In the genomic region with DNA sequence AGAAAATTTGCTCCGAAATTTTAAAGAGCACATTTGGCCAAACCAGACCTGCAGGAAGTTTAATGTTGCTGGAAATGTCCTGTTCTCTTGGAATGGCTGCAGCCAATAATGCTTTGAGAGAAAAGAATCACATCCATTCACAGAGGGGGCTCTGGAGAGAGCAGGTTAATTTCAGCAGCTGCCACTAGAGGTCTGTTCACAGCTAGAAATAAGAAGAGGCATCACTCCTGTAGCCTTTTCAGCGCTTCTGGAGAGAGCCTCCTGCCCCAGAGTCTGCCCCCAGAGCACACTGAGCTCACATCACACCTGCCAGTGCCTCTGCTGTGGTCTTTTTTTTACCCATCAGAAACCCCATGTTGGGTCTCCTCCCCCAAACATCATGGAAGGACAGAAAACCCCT, we compare ENCODE assay signal across 7 cellular contexts.
DNase-seq lines count a peak whose midpoint lies in the region; ATAC-seq and TF ChIP-seq lines count a peak whose summit lies in the region.

No MANE protein-coding gene starts in this region.

- no peaks in the 10 kb centered on the region; the same call in 1 of the 2 replicates for H3K27me3 ChIP-seq in OCI-LY1 (ENCODE audit: insufficient read depth, low read length)

- no peaks in the 10 kb centered on the region for H3K36me3 ChIP-seq in OCI-LY1 (ENCODE audit: insufficient read depth, low read length)

- H3K4me3 ChIP-seq in OCI-LY1 (ENCODE audit: low read depth, low read length, poor library complexity, severe bottlenecking), result no peak overlapping the region

- no peaks in the 10 kb centered on the region for H4K20me1 ChIP-seq in OCI-LY1 (ENCODE audit: insufficient read depth, low read length)

- no peaks in the 10 kb centered on the region for H3K4me1 ChIP-seq in OCI-LY1 (ENCODE audit: insufficient read depth, low read length, severe bottlenecking)

- no peak overlapping the region for H2AFZ ChIP-seq in OCI-LY1 (ENCODE audit: low read length)

- TF ChIP-seq CTCF in GM12873 (IDR thresholded peaks at IDR 0.05; ENCODE audit: insufficient read depth, low read depth, low read length, missing control alignments), result peak; percentile 60
- peak; percentile 48 for TF ChIP-seq CTCF in OCI-LY1 (IDR thresholded peaks at IDR 0.05; ENCODE audit: low read length)
- peak; percentile 48 for TF ChIP-seq CTCF in glutamatergic neuron (IDR thresholded peaks at IDR 0.05; ENCODE audit: partially characterized antibody, unreplicated experiment)
- peak; percentile 74 for TF ChIP-seq CTCF in type B pancreatic cell (conservative IDR thresholded peaks at IDR 0.05)

- CTCF ChIA-PET in activated CD8-positive, alpha-beta memory T cell treated with anti-CD3 and anti-CD28 coated beads, Interleukin-2, amount 10 ng/mL, durations not matched to agents 7 days and 5 days (lab: Charles Lee), result interaction anchor here (0.8 kb wide), 1 partner anchor 183 kb away, joined by 3 read pairs; no protein-coding TSS in a partner anchor

- no peaks in the 10 kb centered on the region for H3F3A ChIP-seq in OCI-LY1 (ENCODE audit: insufficient read depth, low read length)

- peaks cover 1% of the 10 kb centered on the region for H3K9me3 Mint-ChIP-seq in glutamatergic neuron (ENCODE audit: unreplicated experiment)
- no peaks in the 10 kb centered on the region for H3K9me3 Mint-ChIP-seq in type B pancreatic cell
- no peaks in the 10 kb centered on the region for H3K9me3 Mint-ChIP-seq in activated CD8-positive, alpha-beta memory T cell treated with anti-CD3 and anti-CD28 coated beads, Interleukin-2, amount 10 ng/mL, durations not matched to agents 7 days and 5 days (ENCODE audit: low read depth)

- no peaks in the 10 kb centered on the region for H3K4me1 Mint-ChIP-seq in glutamatergic neuron (ENCODE audit: low read depth, unreplicated experiment)
- H3K4me1 Mint-ChIP-seq in type B pancreatic cell (ENCODE audit: unreplicated experiment), result no peaks in the 10 kb centered on the region
- no peaks in the 10 kb centered on the region for H3K4me1 Mint-ChIP-seq in activated CD8-positive, alpha-beta memory T cell treated with anti-CD3 and anti-CD28 coated beads, Interleukin-2, amount 10 ng/mL, durations not matched to agents 7 days and 5 days

- no peak overlapping the region for H3K9ac ChIP-seq in OCI-LY1 (ENCODE audit: low read length)

- no peak overlapping the region for H3K27ac ChIP-seq in OCI-LY1 (ENCODE audit: low read depth, low read length, poor library complexity, severe bottlenecking)

- H3K4me3 Mint-ChIP-seq in glutamatergic neuron (ENCODE audit: unreplicated experiment), result no peak overlapping the region
- H3K4me3 Mint-ChIP-seq in type B pancreatic cell, result no peak overlapping the region
- H3K4me3 Mint-ChIP-seq in activated CD8-positive, alpha-beta memory T cell treated with anti-CD3 and anti-CD28 coated beads, Interleukin-2, amount 10 ng/mL, durations not matched to agents 7 days and 5 days, result no peak overlapping the region

- H3K27ac Mint-ChIP-seq in glutamatergic neuron (ENCODE audit: unreplicated experiment), result no peak overlapping the region
- no peak overlapping the region for H3K27ac Mint-ChIP-seq in type B pancreatic cell
- no peak overlapping the region for H3K27ac Mint-ChIP-seq in activated CD8-positive, alpha-beta memory T cell treated with anti-CD3 and anti-CD28 coated beads, Interleukin-2, amount 10 ng/mL, durations not matched to agents 7 days and 5 days

- H3K9me3 ChIP-seq in OCI-LY1 (ENCODE audit: low read length), result no peaks in the 10 kb centered on the region

- no peaks in the 10 kb centered on the region for H3K79me2 ChIP-seq in OCI-LY1 (ENCODE audit: insufficient read depth, low read length)

- H3K27me3 Mint-ChIP-seq in glutamatergic neuron (ENCODE audit: unreplicated experiment) (no peaks in the 10 kb centered on the region), type B pancreatic cell (no peaks in the 10 kb centered on the region)
- peaks cover 16% of the 10 kb centered on the region for H3K27me3 Mint-ChIP-seq in activated CD8-positive, alpha-beta memory T cell treated with anti-CD3 and anti-CD28 coated beads, Interleukin-2, amount 10 ng/mL, durations not matched to agents 7 days and 5 days

- DNase-seq in glutamatergic neuron, result peak; percentile 23
- DNase-seq in type B pancreatic cell (ENCODE audit: extremely low spot score, unreplicated experiment), result no peak
- no peak for DNase-seq in NCI-H446 (lab: John Stamatoyannopoulos, UW)
- no peak for DNase-seq in activated CD8-positive, alpha-beta memory T cell treated with anti-CD3 and anti-CD28 coated beads, Interleukin-2, amount 10 ng/mL, durations not matched to agents 7 days and 5 days

- ATAC-seq in HG02610 (IDR thresholded peaks at IDR 0.05; ENCODE audit: unreplicated experiment), result peak; percentile 75
- no peak for ATAC-seq in activated CD8-positive, alpha-beta memory T cell treated with anti-CD3 and anti-CD28 coated beads, Interleukin-2, amount 10 ng/mL, durations not matched to agents 7 days and 5 days

- H3K9me2 ChIP-seq in OCI-LY1 (ENCODE audit: low read depth, low read length), result no peaks in the 10 kb centered on the region

- no peak overlapping the region for H3K4me2 ChIP-seq in OCI-LY1 (ENCODE audit: low read length)

- H3K36me3 Mint-ChIP-seq in glutamatergic neuron (ENCODE audit: unreplicated experiment) (no peaks in the 10 kb centered on the region), type B pancreatic cell (no peaks in the 10 kb centered on the region)
- H3K36me3 Mint-ChIP-seq in activated CD8-positive, alpha-beta memory T cell treated with anti-CD3 and anti-CD28 coated beads, Interleukin-2, amount 10 ng/mL, durations not matched to agents 7 days and 5 days, result no peaks in the 10 kb centered on the region
